ENCODE assay signal across 8 cellular contexts in the genomic region with DNA sequence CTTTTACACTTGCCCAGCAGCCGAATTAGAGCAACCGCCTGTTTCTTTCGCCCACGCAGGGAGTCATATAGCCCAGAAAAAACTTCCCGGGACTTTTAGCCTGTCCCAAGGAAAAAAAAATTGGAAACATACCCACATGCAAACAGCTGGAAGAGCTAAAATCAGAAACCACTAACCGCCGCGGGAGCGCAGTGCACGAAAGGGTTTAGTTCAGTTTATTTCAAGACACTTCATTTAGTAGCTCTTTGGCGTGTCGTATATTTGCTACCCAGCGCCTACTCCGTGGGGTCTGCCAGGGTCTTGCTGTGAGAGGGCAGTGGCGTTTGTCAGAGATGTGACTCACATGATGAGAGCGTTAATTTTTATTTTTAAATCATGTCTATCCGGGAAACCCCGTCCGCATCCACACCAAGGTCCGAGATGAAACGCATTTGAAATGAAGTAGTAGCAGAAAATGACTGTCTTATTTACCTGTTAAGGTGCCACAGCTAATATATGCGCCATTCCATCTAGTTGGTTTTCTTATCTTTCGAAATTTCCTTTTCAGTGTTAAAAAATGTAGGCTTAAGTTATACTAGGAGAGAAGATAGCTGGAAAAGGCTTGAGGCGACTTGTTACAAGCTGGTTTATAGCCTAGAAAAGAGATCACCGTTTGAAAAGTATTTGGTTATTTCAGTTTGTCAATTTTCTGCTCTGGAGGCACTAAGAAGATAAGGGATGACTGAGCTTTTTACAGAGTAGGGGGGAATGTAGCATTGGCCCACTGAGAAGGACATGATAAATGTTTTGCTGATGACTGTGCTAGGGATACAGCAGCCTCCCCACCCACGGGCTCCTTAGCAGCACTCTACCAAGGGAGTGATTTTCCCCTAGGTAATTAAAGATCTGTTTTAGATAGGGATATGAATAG. TPM values are rescaled to one million over a fixed set of nuclear protein-coding genes. Genes with fewer than 3 reads are reported as not detected.
DNase-seq lines count a peak whose midpoint lies in the region; ATAC-seq and TF ChIP-seq lines count a peak whose summit lies in the region.

No MANE protein-coding gene starts in this region.

- H3K27me3 Mint-ChIP-seq in activated CD8-positive, alpha-beta memory T cell treated with anti-CD3 and anti-CD28 coated beads, Interleukin-2, amount 10 ng/mL, durations not matched to agents 7 days and 5 days, result peaks cover 49% of the 10 kb centered on the region
- peaks cover 47% of the 10 kb centered on the region for H3K27me3 Mint-ChIP-seq in dendritic cell treated with granulocyte-macrophage colony-stimulating factor and Interleukin-4, amounts not matched to agents 40 ng/mL and 50 ng/mL, for 4 days

- 9 to 11% methylated on average over 26 of the region's 26 CpGs for WGBS in aorta, 2 donors

- H2AFZ ChIP-seq in OCI-LY3 (ENCODE audit: low read depth, low read length), result no peak overlapping the region

- peaks cover 36% of the 10 kb centered on the region for H3K27me3 ChIP-seq in OCI-LY3 (ENCODE audit: low read depth, low read length)
- H3K27me3 ChIP-seq in mononuclear cell (ENCODE audit: insufficient read depth, low read length), result peaks cover 48% of the 10 kb centered on the region
- H3K27me3 ChIP-seq in aorta (ENCODE audit: control insufficient read depth in 1 of 2, insufficient read depth in 2 of 2, low read length in 1 of 2), result no peaks in the 10 kb centered on the region

- H3K27ac Mint-ChIP-seq in activated CD8-positive, alpha-beta memory T cell treated with anti-CD3 and anti-CD28 coated beads, Interleukin-2, amount 10 ng/mL, durations not matched to agents 7 days and 5 days, result no peak overlapping the region
- peak overlapping the region; percentile 26 for H3K27ac Mint-ChIP-seq in dendritic cell treated with granulocyte-macrophage colony-stimulating factor and Interleukin-4, amounts not matched to agents 40 ng/mL and 50 ng/mL, for 4 days

- ATAC-seq in activated CD8-positive, alpha-beta memory T cell treated with anti-CD3 and anti-CD28 coated beads, Interleukin-2, amount 10 ng/mL, durations not matched to agents 7 days and 5 days, result no peak
- ATAC-seq in aorta (ENCODE audit: low FRiP score), result no peak

- H3K4me2 ChIP-seq in OCI-LY3 (ENCODE audit: low read length), result peak overlapping the region; percentile 86

- H3K36me3 ChIP-seq in OCI-LY3 (replicated peaks; ENCODE audit: low read depth, low read length) (no peaks in the 10 kb centered on the region), aorta (ENCODE audit: control insufficient read depth in 1 of 2, insufficient read depth in 2 of 2, low read length in 1 of 2) (peaks cover 0 to 2% of the 10 kb centered on the region in 2 donors)

- H3K79me2 ChIP-seq in OCI-LY3 (ENCODE audit: low read length), result no peaks in the 10 kb centered on the region

- H4K20me1 ChIP-seq in OCI-LY3 (ENCODE audit: insufficient read depth, low read length), result no peaks in the 10 kb centered on the region

- 0 out of 2 replicates have a peak, but pooled peaks have one; percentile 11 for TF ChIP-seq CTCF in OCI-LY3 (IDR thresholded peaks at IDR 0.05; ENCODE audit: low read depth, low read length)

- H3K27ac ChIP-seq in OCI-LY3 (ENCODE audit: low read length) (no peak overlapping the region), aorta (ENCODE audit: low read depth in 1 of 2, low read length in 2 of 2) (peak overlapping the region in 1 of 2 donors; percentile 27)

- CTCF ChIA-PET in activated CD8-positive, alpha-beta memory T cell treated with anti-CD3 and anti-CD28 coated beads, Interleukin-2, amount 10 ng/mL, durations not matched to agents 7 days and 5 days (lab: Charles Lee), result interaction anchor here (0.7 kb wide), 2 partner anchors 9 to 721 kb away, joined by 3 read pairs; no protein-coding TSS in a partner anchor

- peaks cover 21% of the 10 kb centered on the region for H3K4me1 Mint-ChIP-seq in activated CD8-positive, alpha-beta memory T cell treated with anti-CD3 and anti-CD28 coated beads, Interleukin-2, amount 10 ng/mL, durations not matched to agents 7 days and 5 days
- peaks cover 18% of the 10 kb centered on the region for H3K4me1 Mint-ChIP-seq in dendritic cell treated with granulocyte-macrophage colony-stimulating factor and Interleukin-4, amounts not matched to agents 40 ng/mL and 50 ng/mL, for 4 days (ENCODE audit: low read depth)

- DNase-seq in activated CD8-positive, alpha-beta memory T cell treated with anti-CD3 and anti-CD28 coated beads, Interleukin-2, amount 10 ng/mL, durations not matched to agents 7 days and 5 days, result no peak
- no peak for DNase-seq in activated CD8-positive, alpha-beta memory T cell treated with anti-CD3 and anti-CD28 coated beads, Interleukin-2, amount 50 U/mL, for 48 hours
- peak in 1 of 2 donors; percentile 48 for DNase-seq in aorta
- DNase-seq in NCI-H1930 (lab: John Stamatoyannopoulos, UW), result no peak
- no peak for DNase-seq in globus pallidus (ENCODE audit: low spot score)

- no peaks in the 10 kb centered on the region for H3K9me3 ChIP-seq in OCI-LY3 (ENCODE audit: insufficient read depth, low read length)
- H3K9me3 ChIP-seq in mononuclear cell (ENCODE audit: low read depth, low read length), result no peaks in the 10 kb centered on the region
- H3K9me3 ChIP-seq in aorta (ENCODE audit: control insufficient read depth, low read length), result no peaks in the 10 kb centered on the region

- H3K4me1 ChIP-seq in OCI-LY3 (ENCODE audit: low read length) (peaks cover 11% of the 10 kb centered on the region), mononuclear cell (ENCODE audit: insufficient read depth, low read length) (peaks cover 16% of the 10 kb centered on the region), aorta (ENCODE audit: control insufficient read depth in 1 of 2, insufficient read depth in 2 of 2, low read length in 2 of 2) (no peaks in the 10 kb centered on the region)

- peak overlapping the region; percentile 71 for H3K4me3 Mint-ChIP-seq in activated CD8-positive, alpha-beta memory T cell treated with anti-CD3 and anti-CD28 coated beads, Interleukin-2, amount 10 ng/mL, durations not matched to agents 7 days and 5 days
- H3K4me3 Mint-ChIP-seq in dendritic cell treated with granulocyte-macrophage colony-stimulating factor and Interleukin-4, amounts not matched to agents 40 ng/mL and 50 ng/mL, for 4 days, result peak overlapping the region; percentile 68

- intact Hi-C loops in dendritic cell treated with granulocyte-macrophage colony-stimulating factor and Interleukin-4, amounts not matched to agents 40 ng/mL and 50 ng/mL, for 4 days (cut with micrococcal nuclease), result no loop called here
- intact Hi-C loops in aorta (cut with DNase I), result no loop called here

- peak overlapping the region; percentile 59 for H3K9ac ChIP-seq in OCI-LY3 (ENCODE audit: low read length)

- H3K9me3 Mint-ChIP-seq in activated CD8-positive, alpha-beta memory T cell treated with anti-CD3 and anti-CD28 coated beads, Interleukin-2, amount 10 ng/mL, durations not matched to agents 7 days and 5 days (ENCODE audit: low read depth), result no peaks in the 10 kb centered on the region
- no peaks in the 10 kb centered on the region for H3K9me3 Mint-ChIP-seq in dendritic cell treated with granulocyte-macrophage colony-stimulating factor and Interleukin-4, amounts not matched to agents 40 ng/mL and 50 ng/mL, for 4 days

- H3K4me3 ChIP-seq in OCI-LY3 (ENCODE audit: low read length), result peak overlapping the region; percentile 90
- H3K4me3 ChIP-seq in mononuclear cell (ENCODE audit: low read length), result peak overlapping the region; percentile 51
- H3K4me3 ChIP-seq in aorta (ENCODE audit: low read length in 2 of 2), result peak overlapping the region; percentile 70 to 86

- H3K36me3 Mint-ChIP-seq in activated CD8-positive, alpha-beta memory T cell treated with anti-CD3 and anti-CD28 coated beads, Interleukin-2, amount 10 ng/mL, durations not matched to agents 7 days and 5 days, result peaks cover 3% of the 10 kb centered on the region
- H3K36me3 Mint-ChIP-seq in dendritic cell treated with granulocyte-macrophage colony-stimulating factor and Interleukin-4, amounts not matched to agents 40 ng/mL and 50 ng/mL, for 4 days (ENCODE audit: low read depth), result peaks cover 10% of the 10 kb centered on the region

RNA-seq across cellular contexts. Expression of a gene that starts 1.7 kb away (rescaled TPM):
- total RNA-seq in activated CD8-positive, alpha-beta memory T cell treated with anti-CD3 and anti-CD28 coated beads, Interleukin-2, amount 10 ng/mL, durations not matched to agents 7 days and 5 days, result 1 to 10 TPM; 1.6 to 2.3 TPM
- total RNA-seq in mononuclear cell (3.0 TPM), aorta (1 to 10 TPM; 3.6 to 4.9 TPM)
- polyA plus RNA-seq in aorta, result 10 to 100 TPM in 1 of 2 donors, 1 to 10 TPM in 1; 1.5 to 26.2 TPM
